In the genomic region with DNA sequence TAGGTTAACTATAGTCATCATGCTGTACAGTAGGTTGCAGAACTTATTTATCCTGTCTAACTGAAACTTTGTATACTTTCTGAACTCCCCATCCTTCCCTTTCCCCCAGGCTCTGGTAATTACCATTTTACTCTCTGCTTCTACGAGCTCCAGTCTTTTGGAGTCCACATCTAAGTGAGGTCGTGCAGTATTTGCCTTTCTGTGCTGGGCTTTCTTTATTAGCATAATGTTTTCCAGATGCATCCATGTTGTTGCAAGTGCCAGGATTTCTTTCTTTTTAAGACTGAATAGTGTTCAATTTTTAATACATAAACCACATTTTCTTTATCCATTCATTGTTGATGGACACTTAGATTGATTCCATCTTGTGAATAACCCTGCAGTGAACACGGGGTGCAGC, we compare ENCODE assay signal across 14 cellular contexts.
A peak's percentile ranks its signal among the peaks of the same experiment; 100 is the strongest.
DNase-seq lines count a peak whose midpoint lies in the region; ATAC-seq, FAIRE-seq and TF ChIP-seq lines count a peak whose summit lies in the region.
"Had no signal": no experiment of that assay in that cellular context is flagged by ENCODE, and none has a peak within 500 bp of the region (broad histone marks: within the 10 kb centered on the region; RNA-seq: fewer than 3 reads in every experiment).

No MANE protein-coding gene starts in this region.

- H3K4me3 ChIP-seq in MM.1S (ENCODE audit: low read length) (no peak overlapping the region), OCI-LY7 (ENCODE audit: low read depth, low read length, poor library complexity, severe bottlenecking) (peak overlapping the region; percentile 43), smooth muscle cell (no peak overlapping the region), lower lobe of right lung (no peak overlapping the region)

- H3K4me1 ChIP-seq in MM.1S (ENCODE audit: low read length) (peaks cover 16% of the 10 kb centered on the region), OCI-LY7 (ENCODE audit: insufficient read depth, low read length, poor library complexity, severe bottlenecking) (peaks cover 64% of the 10 kb centered on the region), smooth muscle cell (ENCODE audit: low read depth) (no peaks in the 10 kb centered on the region), lower lobe of right lung (no peaks in the 10 kb centered on the region)
- H3K4me1 ChIP-seq: BE2C had no signal

- H3F3A ChIP-seq in MM.1S (ENCODE audit: insufficient read depth, low read length) (peaks cover 14% of the 10 kb centered on the region; the same call in 1 of the 2 replicates), smooth muscle cell (ENCODE audit: low read depth) (no peaks in the 10 kb centered on the region)

- H3K27me3 ChIP-seq in MM.1S (replicated peaks; ENCODE audit: insufficient read depth, low read length) (no peaks in the 10 kb centered on the region), smooth muscle cell (ENCODE audit: low read depth) (no peaks in the 10 kb centered on the region), lower lobe of right lung (ENCODE audit: low read depth) (no peaks in the 10 kb centered on the region)
- H3K27me3 ChIP-seq: BE2C had no signal

- TF ChIP-seq CTCF in D721Med (IDR thresholded peaks at IDR 0.05; ENCODE audit: insufficient read depth, missing control alignments), result no peak
- TF ChIP-seq CTCF in MM.1S (IDR thresholded peaks at IDR 0.05; ENCODE audit: low read length), result no peak
- no peak for TF ChIP-seq CTCF in OCI-LY7 (conservative IDR thresholded peaks at IDR 0.05; ENCODE audit: low read length)
- TF ChIP-seq CTCF in smooth muscle cell (IDR thresholded peaks at IDR 0.05; ENCODE audit: borderline replicate concordance, insufficient read depth, poor library complexity, severe bottlenecking), result no peak
- no peak for TF ChIP-seq CTCF in lower lobe of right lung (IDR thresholded peaks at IDR 0.05)

- H3K4me2 ChIP-seq in MM.1S (ENCODE audit: low read depth, low read length), result peak overlapping the region; percentile 36; the same call in 1 of the 2 replicates
- H3K4me2 ChIP-seq in OCI-LY7 (ENCODE audit: low read length), result peak overlapping the region; percentile 61
- H3K4me2 ChIP-seq in smooth muscle cell, result no peak overlapping the region

- no peak for ATAC-seq in lower lobe of right lung

- H3K27ac ChIP-seq in MM.1S (ENCODE audit: low read length) (peak overlapping the region; percentile 66; the same call in 1 of the 2 replicates), OCI-LY7 (ENCODE audit: low read depth, low read length, poor library complexity, severe bottlenecking) (peak overlapping the region; percentile 93), smooth muscle cell (ENCODE audit: low read depth) (no peak overlapping the region), lower lobe of right lung (no peak overlapping the region)
- H3K27ac ChIP-seq: C4-2B, HL-60 had no signal

- H2AFZ ChIP-seq in MM.1S (ENCODE audit: low read length) (no peak overlapping the region), OCI-LY7 (ENCODE audit: low read length) (peak overlapping the region; percentile 59; the same call in 1 of the 2 replicates), smooth muscle cell (ENCODE audit: low read depth) (no peak overlapping the region)

- CTCF ChIA-PET in OCI-LY7 (lab: Charles Lee; ENCODE audit: unreplicated experiment), result interaction anchor here (0.6 kb wide), 1 partner anchor 23 kb away, joined by 3 read pairs; no protein-coding TSS in a partner anchor

- intact Hi-C loops in OCI-LY7 (cut with micrococcal nuclease; ENCODE audit: unreplicated experiment) (loop anchor here (2.0 to 10.0 kb wide), 4 partner anchors 21 to 1381 kb away; a partner anchor contains a TSS), lower lobe of right lung (cut with DNase I) (no loop called here)

- H3K36me3 ChIP-seq in MM.1S (replicated peaks; ENCODE audit: insufficient read depth, low read length) (no peaks in the 10 kb centered on the region), OCI-LY7 (ENCODE audit: insufficient read depth, low read length) (peaks cover 12% of the 10 kb centered on the region; the same call in 1 of the 2 replicates), smooth muscle cell (ENCODE audit: low read depth) (no peaks in the 10 kb centered on the region), lower lobe of right lung (no peaks in the 10 kb centered on the region)
- H3K36me3 ChIP-seq: BE2C had no signal

- POLR2A ChIA-PET in OCI-LY7 (lab: Charles Lee), result interaction anchor here (0.6 to 2.1 kb wide), 17 partner anchors 8 to 310 kb away, joined by 3 to 12 read pairs (median 4); no protein-coding TSS in a partner anchor

- no peaks in the 10 kb centered on the region for H4K20me1 ChIP-seq in MM.1S (ENCODE audit: insufficient read depth, low read length)
- H4K20me1 ChIP-seq in OCI-LY7 (ENCODE audit: insufficient read depth, low read length), result no peaks in the 10 kb centered on the region
- no peaks in the 10 kb centered on the region for H4K20me1 ChIP-seq in smooth muscle cell (ENCODE audit: low read depth)

- DNase-seq in D721Med (ENCODE audit: insufficient read length, low spot score) (no peak), MM.1S (no peak), OCI-LY7 (ENCODE audit: low spot score) (no peak), fibroblast of gingiva (ENCODE audit: low read depth) (peak; percentile 12), T-helper 9 cell (no peak), DMS53 (lab: John Stamatoyannopoulos, UW) (no peak), smooth muscle cell (lab: John Stamatoyannopoulos, UW; ENCODE audit: unreplicated experiment) (no peak), lower lobe of right lung (no peak)
- DNase-seq: BE2C; CD4-positive, alpha-beta memory T cell; HCEC 1CT; HFFc6 had no signal

- no peak overlapping the region for H3K9ac ChIP-seq in MM.1S (ENCODE audit: low read length)
- no peak overlapping the region for H3K9ac ChIP-seq in smooth muscle cell (ENCODE audit: low read depth)

- H3K9me2 ChIP-seq in MM.1S (replicated peaks; ENCODE audit: insufficient read depth, low read length) (no peaks in the 10 kb centered on the region), OCI-LY7 (ENCODE audit: insufficient read depth, low read length) (no peaks in the 10 kb centered on the region)

- H3K9me3 ChIP-seq in MM.1S (replicated peaks; ENCODE audit: insufficient read depth, low read length), result no peaks in the 10 kb centered on the region
- H3K9me3 ChIP-seq in OCI-LY7 (ENCODE audit: low read length), result peaks cover 17% of the 10 kb centered on the region; the same call in 1 of the 2 replicates
- no peaks in the 10 kb centered on the region for H3K9me3 ChIP-seq in smooth muscle cell (replicated peaks; ENCODE audit: low read depth)
- H3K9me3 ChIP-seq in lower lobe of right lung, result no peaks in the 10 kb centered on the region
- H3K9me3 ChIP-seq: BE2C had no signal

- no peaks in the 10 kb centered on the region for H3K79me2 ChIP-seq in MM.1S (ENCODE audit: low read length)
- H3K79me2 ChIP-seq in OCI-LY7 (ENCODE audit: insufficient read depth, low read depth, low read length), result no peaks in the 10 kb centered on the region
- H3K79me2 ChIP-seq in smooth muscle cell (ENCODE audit: low read depth), result no peaks in the 10 kb centered on the region

- peak; percentile 76 for FAIRE-seq in D721Med (lab: Jason Lieb, UNC)

- no TSS peak for BruUV-seq in OCI-LY7 (replicated peaks; lab: Mats Ljungman, UMichigan)

- WGBS in smooth muscle cell (ENCODE audit: low lambda C conversion rate), result 68% methylated on average over 3 of the region's 3 CpGs

Comparison
In these comparisons a context has a peak if more than half of its experiments do, and no peak if none do; other contexts are left out.
1. H3K27ac ChIP-seq: peak in MM.1S (single experiment) and OCI-LY7 (single experiment); none in smooth muscle cell (single experiment) and lower lobe of right lung (single experiment).